12 cellular contexts compared by ENCODE assay signal in the genomic region with DNA sequence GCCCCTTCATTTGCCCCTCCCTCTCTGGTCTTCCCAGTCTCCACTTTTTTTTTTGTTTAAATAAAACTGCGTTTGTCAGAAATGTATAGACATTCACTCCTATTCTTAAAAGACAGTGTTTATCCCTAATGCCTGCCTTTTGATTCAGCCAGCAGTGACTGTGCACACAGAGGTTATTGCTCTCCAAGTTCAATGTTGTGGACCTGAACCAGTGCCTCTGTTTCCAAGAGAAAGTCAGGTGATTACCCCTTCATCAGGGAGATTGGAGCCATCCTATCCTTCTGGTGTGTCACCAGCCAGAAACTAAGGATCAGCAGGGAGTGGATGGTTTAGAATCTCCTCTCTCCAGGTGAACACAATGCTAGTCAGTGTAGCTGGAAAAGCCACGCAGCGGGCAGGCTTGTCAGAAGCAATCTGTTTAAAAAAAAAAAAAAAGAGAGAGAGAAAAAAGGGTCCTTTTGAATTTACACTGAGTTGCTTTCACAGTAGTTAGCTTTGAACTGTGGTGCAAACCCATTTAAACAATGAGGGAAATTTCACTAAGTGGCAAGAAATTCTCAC.
A peak's percentile ranks its signal among the peaks of the same experiment; 100 is the strongest.
DNase-seq lines count a peak whose midpoint lies in the region; ATAC-seq, FAIRE-seq and TF ChIP-seq lines count a peak whose summit lies in the region.
"Had no signal": no experiment of that assay in that cellular context is flagged by ENCODE, and none has a peak within 500 bp of the region (broad histone marks: within the 10 kb centered on the region; RNA-seq: fewer than 3 reads in every experiment).

No MANE protein-coding gene starts in this region.

- H3K27ac Mint-ChIP-seq in chondrocyte (ENCODE audit: unreplicated experiment), result peak overlapping the region; percentile 32
- no peak overlapping the region for H3K27ac Mint-ChIP-seq in activated CD4-positive, alpha-beta T cell treated with anti-CD3 and anti-CD28 coated beads, Interleukin-2, amount 10 ng/mL, durations not matched to agents 7 days and 5 days
- H3K27ac Mint-ChIP-seq: activated naive CD8-positive, alpha-beta T cell; dendritic cell treated with granulocyte-macrophage colony-stimulating factor and Interleukin-4, amounts not matched to agents 40 ng/mL and 50 ng/mL, for 4 days had no signal

- peak; percentile 20; a peak in 1 of 4 replicates for TF ChIP-seq POLR2A in HepG2 (IDR thresholded peaks at IDR 0.05; ENCODE audit: insufficient read depth in 1 of 2, low read depth in 2 of 2, low read length in 2 of 2)

- H3K4me3 ChIP-seq in HepG2 (replicated peaks in 1 of 3; ENCODE audit: insufficient read depth in 1 of 3, low read depth in 2 of 3, low read length in 3 of 3) (no peak overlapping the region; a peak in 1 of 6 replicates), thoracic aorta (peak overlapping the region; percentile 37)

- H3K79me2 ChIP-seq in HepG2 (ENCODE audit: insufficient read depth, low read length), result peaks cover 4% of the 10 kb centered on the region
- H3K79me2 ChIP-seq: parathyroid adenoma had no signal

- no peak overlapping the region for H3K4me3 Mint-ChIP-seq in chondrocyte (ENCODE audit: unreplicated experiment)
- no peak overlapping the region for H3K4me3 Mint-ChIP-seq in activated CD4-positive, alpha-beta T cell treated with anti-CD3 and anti-CD28 coated beads, Interleukin-2, amount 10 ng/mL, durations not matched to agents 7 days and 5 days
- H3K4me3 Mint-ChIP-seq: activated naive CD8-positive, alpha-beta T cell; dendritic cell treated with granulocyte-macrophage colony-stimulating factor and Interleukin-4, amounts not matched to agents 40 ng/mL and 50 ng/mL, for 4 days had no signal

- no peaks in the 10 kb centered on the region for H4K20me1 ChIP-seq in HepG2 (ENCODE audit: insufficient read depth, low read length)

- DNase-seq in NCI-H2227 treated with DMSO at 0.1 percent for 48 hours (lab: John Stamatoyannopoulos, UW), result peak; percentile 16
- DNase-seq in chondrocyte (ENCODE audit: low spot score), result no peak
- peak; percentile 88 for DNase-seq in HepG2 (ENCODE audit: low spot score)
- DNase-seq in thoracic aorta (ENCODE audit: low spot score), result no peak
- DNase-seq in activated CD4-positive, alpha-beta T cell treated with anti-CD3 and anti-CD28 coated beads, Interleukin-2, amount 10 ng/mL, durations not matched to agents 7 days and 5 days, result no peak
- DNase-seq in CD1c-positive myeloid dendritic cell (ENCODE audit: extremely low spot score), result no peak
- DNase-seq in NCI-H510A (lab: John Stamatoyannopoulos, UW), result no peak
- DNase-seq: stimulated activated CD4-positive, alpha-beta T cell treated with anti-CD3 and anti-CD28 coated beads, Interleukin-4, amount 100 ng/mL, for 24 hours; stimulated activated naive CD8-positive, alpha-beta T cell treated with anti-CD3 and anti-CD28 coated beads, Interleukin-15, Interleukin-2, amounts not matched to agents 100 U/mL and 50 U/mL, for 24 hours had no signal

- H3K36me3 Mint-ChIP-seq in chondrocyte (ENCODE audit: low read depth), result peaks cover 2% of the 10 kb centered on the region
- H3K36me3 Mint-ChIP-seq in activated CD4-positive, alpha-beta T cell treated with anti-CD3 and anti-CD28 coated beads, Interleukin-2, amount 10 ng/mL, durations not matched to agents 7 days and 5 days (ENCODE audit: low read depth), result no peaks in the 10 kb centered on the region

- H3K9me3 ChIP-seq in HepG2 (ENCODE audit: low read length) (peaks cover 7% of the 10 kb centered on the region), thoracic aorta (peaks cover 5% of the 10 kb centered on the region)

- POLR2A ChIA-PET in HepG2 (lab: Yijun Ruan, JAX), result interaction anchor here (0.7 to 3.9 kb wide), 8 partner anchors 11 to 82 kb away, joined by 3 to 64 read pairs (median 4); no protein-coding TSS in a partner anchor
- POLR2A ChIA-PET in activated CD4-positive, alpha-beta T cell treated with anti-CD3 and anti-CD28 coated beads, Interleukin-2, amount 10 ng/mL, durations not matched to agents 7 days and 5 days (lab: Charles Lee), result no interaction called here

- H3K4me2 ChIP-seq in HepG2 (ENCODE audit: low read depth, low read length), result peak overlapping the region; percentile 60

- TF ChIP-seq RAD21 in HepG2 (CRISPR knock-in tag; IDR thresholded peaks at IDR 0.05), result no peak

- peaks cover 6% of the 10 kb centered on the region for H3K4me1 Mint-ChIP-seq in chondrocyte (ENCODE audit: low read depth)
- peaks cover 16% of the 10 kb centered on the region for H3K4me1 Mint-ChIP-seq in activated CD4-positive, alpha-beta T cell treated with anti-CD3 and anti-CD28 coated beads, Interleukin-2, amount 10 ng/mL, durations not matched to agents 7 days and 5 days

- no peaks in the 10 kb centered on the region for H3K36me3 ChIP-seq in HepG2 (replicated peaks in 1 of 2; ENCODE audit: control insufficient read depth in 1 of 2, insufficient read depth in 2 of 2, low read length in 2 of 2)
- no peaks in the 10 kb centered on the region for H3K36me3 ChIP-seq in thoracic aorta

- whole genome bisulfite sequencing in HepG2 (ENCODE audit: low lambda C conversion rate), result 0% methylated on average over 3 of the region's 3 CpGs

- peak overlapping the region; percentile 54 for H3K9ac ChIP-seq in HepG2 (ENCODE audit: insufficient read depth, low read depth, low read length)
- H3K9ac ChIP-seq: parathyroid adenoma had no signal

- H3K27ac ChIP-seq in HepG2 (ENCODE audit: extremely low read length, insufficient read depth, low read length) (peak overlapping the region; percentile 88), thoracic aorta (peak overlapping the region in 1 of 2 donors; percentile 51)
- H3K27ac ChIP-seq: parathyroid adenoma had no signal

- intact Hi-C loops in HepG2 (cut with micrococcal nuclease; ENCODE audit: unreplicated experiment), result loop anchor here (1.0 to 5.0 kb wide), 3 partner anchors 8 to 47 kb away; no protein-coding TSS in a partner anchor

- CTCF ChIA-PET in HepG2 (lab: Yijun Ruan, JAX; ENCODE audit: low intra/inter-chr PET ratio, low total read pairs), result no interaction called here
- CTCF ChIA-PET in activated CD4-positive, alpha-beta T cell treated with anti-CD3 and anti-CD28 coated beads, Interleukin-2, amount 10 ng/mL, durations not matched to agents 7 days and 5 days (lab: Charles Lee), result interaction anchor here (0.5 kb wide), 1 partner anchor 17 kb away, joined by 3 read pairs; no protein-coding TSS in a partner anchor

- FAIRE-seq in HepG2 (lab: Jason Lieb, UNC), result peak; percentile 72

- TF ChIP-seq EP300 in HepG2 (IDR thresholded peaks at IDR 0.05; ENCODE audit: low read depth in 2 of 2, low read length in 2 of 2) (peak in 1 of 2 experiments; percentile 82; a peak in 2 of 4 replicates), HepG2 (CRISPR knock-in tag; IDR thresholded peaks at IDR 0.05; ENCODE audit: borderline replicate concordance) (peak; percentile 38; the same call in 1 of the 2 replicates)

- TF ChIP-seq CTCF in chondrocyte (IDR thresholded peaks at IDR 0.05), result no peak
- TF ChIP-seq CTCF in HepG2 (CRISPR knock-in tag; IDR thresholded peaks at IDR 0.05), result no peak
- TF ChIP-seq CTCF in thoracic aorta (IDR thresholded peaks at IDR 0.05), result no peak

- no TSS peak for BruUV-seq in HepG2 (replicated peaks; lab: Mats Ljungman, UMichigan)

- ATAC-seq in HepG2, result peak; percentile 85
- ATAC-seq in thoracic aorta (ENCODE audit: insufficient number of reproducible peaks, low FRiP score, low read depth), result no peak
- ATAC-seq: stimulated activated naive CD8-positive, alpha-beta T cell treated with anti-CD3 and anti-CD28 coated beads, Interleukin-15, Interleukin-2, amounts not matched to agents 100 U/mL and 50 U/mL, for 24 hours had no signal

- in situ Hi-C loops in HepG2 (cut with HindIII; ENCODE audit: extremely low pct_ligation_motif_present, low pct_unique_long_range_greater_than_20kb), result no loop called here

- no peaks in the 10 kb centered on the region for H3K27me3 ChIP-seq in HepG2 (ENCODE audit: control insufficient read depth in 1 of 2, insufficient read depth in 2 of 2, low read length in 2 of 2)
- no peaks in the 10 kb centered on the region for H3K27me3 ChIP-seq in thoracic aorta (replicated peaks; ENCODE audit: insufficient read depth)

- H2AFZ ChIP-seq in HepG2 (ENCODE audit: low read length), result no peak overlapping the region
- H2AFZ ChIP-seq: parathyroid adenoma had no signal

- H3K27me3 Mint-ChIP-seq in chondrocyte (ENCODE audit: low read depth), result no peaks in the 10 kb centered on the region
- H3K27me3 Mint-ChIP-seq in activated CD4-positive, alpha-beta T cell treated with anti-CD3 and anti-CD28 coated beads, Interleukin-2, amount 10 ng/mL, durations not matched to agents 7 days and 5 days, result peaks cover 9% of the 10 kb centered on the region
- H3K27me3 Mint-ChIP-seq: dendritic cell treated with granulocyte-macrophage colony-stimulating factor and Interleukin-4, amounts not matched to agents 40 ng/mL and 50 ng/mL, for 4 days had no signal

- H3K4me1 ChIP-seq in HepG2 (ENCODE audit: insufficient read depth, low read length) (peaks cover 89% of the 10 kb centered on the region), thoracic aorta (ENCODE audit: control insufficient read depth in 1 of 2, low read depth in 2 of 2) (peaks cover 0 to 24% of the 10 kb centered on the region in 2 donors)
- H3K4me1 ChIP-seq: parathyroid adenoma had no signal

- peaks cover 9% of the 10 kb centered on the region for H3K9me3 Mint-ChIP-seq in chondrocyte (ENCODE audit: low read depth)
- H3K9me3 Mint-ChIP-seq in activated CD4-positive, alpha-beta T cell treated with anti-CD3 and anti-CD28 coated beads, Interleukin-2, amount 10 ng/mL, durations not matched to agents 7 days and 5 days, result peaks cover 6% of the 10 kb centered on the region

TF ChIP-seq in HepG2, 621 proteins besides CTCF, POLR2A, EP300 and RAD21 (continues in another document):
- TF ChIP-seq PCBP1 (IDR thresholded peaks at IDR 0.05; ENCODE audit: borderline replicate concordance, low read depth, low read length) (no peak), CEBPG (CRISPR knock-in tag; IDR thresholded peaks at IDR 0.05) (0 out of 2 replicates have a peak, but pooled peaks have one; percentile 3), HMG20A (CRISPR knock-in tag; IDR thresholded peaks at IDR 0.05; ENCODE audit: borderline replicate concordance) (peak; percentile 74; the same call in 1 of the 2 replicates)

Comparison
In these comparisons a context has a peak if more than half of its experiments do, and no peak if none do; other contexts are left out.
1. DNase-seq: peak in NCI-H2227 treated with DMSO at 0.1 percent for 48 hours (single experiment) and HepG2 (single experiment); none in chondrocyte (single experiment), thoracic aorta (single experiment), activated CD4-positive, alpha-beta T cell treated with anti-CD3 and anti-CD28 coated beads, Interleukin-2, amount 10 ng/mL, durations not matched to agents 7 days and 5 days (single experiment), CD1c-positive myeloid dendritic cell (single experiment) and NCI-H510A (single experiment).